ENCODE assay signal across 26 cellular contexts in the genomic region with DNA sequence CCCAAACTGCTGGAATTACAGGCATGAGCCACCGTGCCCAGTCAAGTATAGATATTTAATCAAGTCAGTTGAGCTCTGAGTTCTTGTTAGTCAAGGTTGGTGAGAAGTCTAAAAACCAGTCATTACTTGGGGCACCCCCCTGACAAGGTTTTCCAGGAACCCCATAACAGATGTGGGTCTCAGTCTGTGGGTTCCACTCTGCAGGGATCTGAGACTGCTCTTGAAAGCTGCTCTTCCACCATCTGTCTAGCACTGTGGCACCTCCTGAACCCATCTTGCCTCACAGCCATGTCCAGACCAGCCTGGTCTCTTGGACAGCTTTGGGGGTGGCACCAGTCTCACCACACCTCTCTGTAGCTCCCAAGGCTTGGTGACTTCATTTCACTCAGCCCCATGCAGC. TPM values are rescaled to one million over a fixed set of nuclear protein-coding genes. Genes with fewer than 3 reads are reported as not detected.
"Had no signal": no experiment of that assay in that cellular context is flagged by ENCODE, and none has a peak within 500 bp of the region (broad histone marks: within the 10 kb centered on the region; RNA-seq: fewer than 3 reads in every experiment).

No MANE protein-coding gene starts in this region.

- H3K9me3 ChIP-seq: breast epithelium, thyroid gland, upper lobe of left lung had no signal

- H3K36me3 ChIP-seq: breast epithelium, neural progenitor cell, thyroid gland, upper lobe of left lung had no signal

- H3K36me3 Mint-ChIP-seq: neural progenitor cell had no signal

- H3K4me2 ChIP-seq: neural progenitor cell had no signal

- H3K27ac Mint-ChIP-seq: activated naive CD4-positive, alpha-beta T cell treated with anti-CD3 and anti-CD28 coated beads for 36 hours; dendritic cell treated with granulocyte-macrophage colony-stimulating factor and Interleukin-4, amounts not matched to agents 40 ng/mL and 50 ng/mL, for 4 days; endodermal cell; neural progenitor cell; stimulated activated naive CD8-positive, alpha-beta T cell treated with anti-CD3 and anti-CD28 coated beads, Interleukin-15, Interleukin-2, amounts not matched to agents 100 ng/mL and 50 ng/mL, for 24 hours; WTC11 had no signal

- H3K4me1 ChIP-seq: breast epithelium had no signal

- DNase-seq: activated CD4-positive, alpha-beta T cell treated with anti-CD3 and anti-CD28 coated beads, Interleukin-2, amount 50 U/mL, for 48 hours; activated effector memory CD4-positive, alpha-beta T cell treated with anti-CD3 and anti-CD28 coated beads, Interleukin-2, amount 50 U/mL, for 16 hours; activated naive CD4-positive, alpha-beta T cell treated with anti-CD3 and anti-CD28 coated beads for 36 hours; central memory CD4-positive, alpha-beta T cell; endodermal cell; foreskin keratinocyte; heart right ventricle; midbrain; naive thymus-derived CD4-positive, alpha-beta T cell; posterior cingulate gyrus; right cardiac atrium; spleen; stimulated activated CD4-positive, alpha-beta T cell treated with anti-CD3 and anti-CD28 coated beads, Interleukin-2, amount 100 ng/mL, for 48 hours; substantia nigra; T-helper 2 cell; thyroid gland; upper lobe of left lung had no signal

- ATAC-seq: esophagus mucosa; foreskin keratinocyte; naive thymus-derived CD4-positive, alpha-beta T cell; right cardiac atrium; WTC11 had no signal

- H3K27me3 ChIP-seq: breast epithelium, foreskin keratinocyte, heart right ventricle, neural progenitor cell, spleen, thyroid gland, upper lobe of left lung had no signal

- H3K4me3 Mint-ChIP-seq: activated naive CD4-positive, alpha-beta T cell treated with anti-CD3 and anti-CD28 coated beads for 36 hours; dendritic cell treated with granulocyte-macrophage colony-stimulating factor and Interleukin-4, amounts not matched to agents 40 ng/mL and 50 ng/mL, for 4 days; endodermal cell; naive thymus-derived CD4-positive, alpha-beta T cell; neural progenitor cell; stimulated activated naive CD8-positive, alpha-beta T cell treated with anti-CD3 and anti-CD28 coated beads, Interleukin-15, Interleukin-2, amounts not matched to agents 100 ng/mL and 50 ng/mL, for 24 hours; WTC11 had no signal

- H3K27me3 Mint-ChIP-seq: dendritic cell treated with granulocyte-macrophage colony-stimulating factor and Interleukin-4, amounts not matched to agents 40 ng/mL and 50 ng/mL, for 4 days; naive thymus-derived CD4-positive, alpha-beta T cell; stimulated activated naive CD8-positive, alpha-beta T cell treated with anti-CD3 and anti-CD28 coated beads, Interleukin-15, Interleukin-2, amounts not matched to agents 100 ng/mL and 50 ng/mL, for 24 hours had no signal

- H3K4me3 ChIP-seq: breast epithelium, heart right ventricle, neural progenitor cell, spleen, thyroid gland, upper lobe of left lung had no signal

- H3K27ac ChIP-seq: breast epithelium, foreskin keratinocyte, heart right ventricle, neural progenitor cell, spleen, thyroid gland, upper lobe of left lung had no signal

- H2AFZ ChIP-seq: neural progenitor cell had no signal

- H3K9ac ChIP-seq: neural progenitor cell had no signal

RNA-seq across cellular contexts. Expression of gene PLET1, which starts 44.3 kb away (rescaled TPM):
- total RNA-seq: activated naive CD4-positive, alpha-beta T cell treated with anti-CD3 and anti-CD28 coated beads for 36 hours; breast epithelium; endodermal cell; esophagus mucosa; foreskin keratinocyte; heart right ventricle; kidney epithelial cell; lower leg skin; naive thymus-derived CD4-positive, alpha-beta T cell; osteoblast; right cardiac atrium; spleen; thyroid gland; upper lobe of left lung; WTC11 had no signal
- polyA plus RNA-seq: foreskin keratinocyte; heart right ventricle; naive thymus-derived CD4-positive, alpha-beta T cell; right cardiac atrium; spleen had no signal
